Comparison of ENCODE assay signal across 16 cellular contexts in genomic region chr18:68604256-68604655, GRCh38.
"Had no signal": no experiment of that assay in that cellular context is flagged by ENCODE, and none has a peak within 500 bp of the region (broad histone marks: within the 10 kb centered on the region; RNA-seq: fewer than 3 reads in every experiment).

No MANE protein-coding gene starts in this region.

- H3K9me3 ChIP-seq: gastrocnemius medialis, sigmoid colon, transverse colon had no signal

- H3K4me1 Mint-ChIP-seq: activated CD4-positive, alpha-beta T cell treated with anti-CD3 and anti-CD28 coated beads, Interleukin-2, amount 10 ng/mL, durations not matched to agents 7 days and 5 days; activated T-helper 17 cell treated with anti-CD3 and anti-CD28 coated beads, Interleukin-2, amount 50 U/mL, for 72 hours had no signal

- H3K27ac ChIP-seq: coronary artery, gastrocnemius medialis, sigmoid colon, transverse colon had no signal

- H3K9me3 Mint-ChIP-seq: activated CD4-positive, alpha-beta T cell treated with anti-CD3 and anti-CD28 coated beads, Interleukin-2, amount 10 ng/mL, durations not matched to agents 7 days and 5 days; activated naive CD4-positive, alpha-beta T cell treated with anti-CD3 and anti-CD28 coated beads for 36 hours; activated T-helper 17 cell treated with anti-CD3 and anti-CD28 coated beads, Interleukin-2, amount 50 U/mL, for 72 hours had no signal

- H3K27me3 ChIP-seq: gastrocnemius medialis, sigmoid colon, transverse colon had no signal

- H3K4me1 ChIP-seq: gastrocnemius medialis, transverse colon had no signal

- H3K4me3 Mint-ChIP-seq: activated CD4-positive, alpha-beta T cell treated with anti-CD3 and anti-CD28 coated beads, Interleukin-2, amount 10 ng/mL, durations not matched to agents 7 days and 5 days; activated naive CD4-positive, alpha-beta T cell treated with anti-CD3 and anti-CD28 coated beads for 36 hours; activated T-helper 17 cell treated with anti-CD3 and anti-CD28 coated beads, Interleukin-2, amount 50 U/mL, for 72 hours had no signal

- H3K4me3 ChIP-seq: coronary artery, gastrocnemius medialis, sigmoid colon, transverse colon had no signal

- DNase-seq: activated CD4-positive, alpha-beta T cell treated with anti-CD3 and anti-CD28 coated beads, Interleukin-2, amount 10 ng/mL, durations not matched to agents 7 days and 5 days; activated CD4-positive, CD25-positive, alpha-beta regulatory T cell; activated CD8-positive, alpha-beta memory T cell treated with anti-CD3 and anti-CD28 coated beads for 24 hours; activated naive CD4-positive, alpha-beta T cell treated with anti-CD3 and anti-CD28 coated beads for 36 hours; caudate nucleus; effector CD8-positive, alpha-beta T cell; gastrocnemius medialis; kidney glomerular epithelial cell; mesendoderm; sigmoid colon; stimulated activated CD4-positive, alpha-beta T cell treated with anti-CD3 and anti-CD28 coated beads, Interleukin-12 subunit alpha, Interleukin-12 subunit beta, amount 100 ng/mL, for 4 hours; stimulated activated naive CD4-positive, alpha-beta T cell; substantia nigra; transverse colon had no signal

- H3K27ac Mint-ChIP-seq: activated CD4-positive, alpha-beta T cell treated with anti-CD3 and anti-CD28 coated beads, Interleukin-2, amount 10 ng/mL, durations not matched to agents 7 days and 5 days; activated naive CD4-positive, alpha-beta T cell treated with anti-CD3 and anti-CD28 coated beads for 36 hours; activated T-helper 17 cell treated with anti-CD3 and anti-CD28 coated beads, Interleukin-2, amount 50 U/mL, for 72 hours had no signal
